Comparison of ENCODE assay signal across 1 cellular context in genomic region chrX:48910926-48911406, GRCh38.
TF ChIP-seq lines count a peak whose summit lies in the region.

No MANE protein-coding gene starts in this region.

TF ChIP-seq in GM12878, 131 proteins besides CTCF, POLR2A, EP300 and RAD21:
- TF ChIP-seq POLR2AphosphoS5 (IDR thresholded peaks at IDR 0.05; ENCODE audit: low read length): peak; percentile 2; the same call in 1 of the 2 replicates
- TF ChIP-seq NFIC (IDR thresholded peaks at IDR 0.05; ENCODE audit: low read depth, low read length): no peak
- TF ChIP-seq JUND (IDR thresholded peaks at IDR 0.05; ENCODE audit: low read depth, low read length): 0 out of 2 replicates have a peak, but pooled peaks have one; percentile 10
- TF ChIP-seq TCF3 (IDR thresholded peaks at IDR 0.05; ENCODE audit: borderline replicate concordance, insufficient read depth, low read depth, low read length): peak; percentile 6; the same call in 1 of the 2 replicates
- 0 out of 2 replicates have a peak, but pooled peaks have one; percentile 9 for TF ChIP-seq ATF7 (IDR thresholded peaks at IDR 0.05; ENCODE audit: low read depth)
- TF ChIP-seq NFYA (IDR thresholded peaks at IDR 0.05; ENCODE audit: borderline replicate concordance, low read depth, low read length): no peak
- no peak for TF ChIP-seq FOS (IDR thresholded peaks at IDR 0.05; ENCODE audit: borderline replicate concordance, extremely low read depth, insufficient read length)
- no peak for TF ChIP-seq CBX5 (IDR thresholded peaks at IDR 0.05; ENCODE audit: low read depth)
- peak; percentile 47; the same call in 1 of the 2 replicates for TF ChIP-seq FOXK2 (IDR thresholded peaks at IDR 0.05)
- TF ChIP-seq MLLT1 (IDR thresholded peaks at IDR 0.05): no peak
- TF ChIP-seq SMAD1 (IDR thresholded peaks at IDR 0.05; ENCODE audit: low read depth, partially characterized antibody): no peak
- no peak for TF ChIP-seq GATAD2B (conservative IDR thresholded peaks at IDR 0.05; ENCODE audit: low read depth)
- TF ChIP-seq IRF3 (IDR thresholded peaks at IDR 0.05): no peak
- TF ChIP-seq, protein P1, sequence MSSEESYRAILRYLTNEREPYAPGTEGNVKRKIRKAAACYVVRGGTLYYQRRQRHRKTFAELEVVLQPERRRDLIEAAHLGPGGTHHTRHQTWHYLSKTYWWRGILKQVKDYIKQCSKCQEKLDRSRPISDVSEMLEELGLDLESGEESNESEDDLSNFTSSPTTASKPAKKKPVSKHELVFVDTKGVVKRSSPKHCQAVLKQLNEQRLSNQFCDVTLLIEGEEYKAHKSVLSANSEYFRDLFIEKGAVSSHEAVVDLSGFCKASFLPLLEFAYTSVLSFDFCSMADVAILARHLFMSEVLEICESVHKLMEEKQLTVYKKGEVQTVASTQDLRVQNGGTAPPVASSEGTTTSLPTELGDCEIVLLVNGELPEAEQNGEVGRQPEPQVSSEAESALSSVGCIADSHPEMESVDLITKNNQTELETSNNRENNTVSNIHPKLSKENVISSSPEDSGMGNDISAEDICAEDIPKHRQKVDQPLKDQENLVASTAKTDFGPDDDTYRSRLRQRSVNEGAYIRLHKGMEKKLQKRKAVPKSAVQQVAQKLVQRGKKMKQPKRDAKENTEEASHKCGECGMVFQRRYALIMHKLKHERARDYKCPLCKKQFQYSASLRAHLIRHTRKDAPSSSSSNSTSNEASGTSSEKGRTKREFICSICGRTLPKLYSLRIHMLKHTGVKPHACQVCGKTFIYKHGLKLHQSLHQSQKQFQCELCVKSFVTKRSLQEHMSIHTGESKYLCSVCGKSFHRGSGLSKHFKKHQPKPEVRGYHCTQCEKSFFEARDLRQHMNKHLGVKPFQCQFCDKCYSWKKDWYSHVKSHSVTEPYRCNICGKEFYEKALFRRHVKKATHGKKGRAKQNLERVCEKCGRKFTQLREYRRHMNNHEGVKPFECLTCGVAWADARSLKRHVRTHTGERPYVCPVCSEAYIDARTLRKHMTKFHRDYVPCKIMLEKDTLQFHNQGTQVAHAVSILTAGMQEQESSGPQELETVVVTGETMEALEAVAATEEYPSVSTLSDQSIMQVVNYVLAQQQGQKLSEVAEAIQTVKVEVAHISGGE (CRISPR knock-in tag; IDR thresholded peaks at IDR 0.05): no peak
- TF ChIP-seq ZNF274 (IDR thresholded peaks at IDR 0.05; ENCODE audit: insufficient read depth, insufficient read length): no peak
